In the genomic region with DNA sequence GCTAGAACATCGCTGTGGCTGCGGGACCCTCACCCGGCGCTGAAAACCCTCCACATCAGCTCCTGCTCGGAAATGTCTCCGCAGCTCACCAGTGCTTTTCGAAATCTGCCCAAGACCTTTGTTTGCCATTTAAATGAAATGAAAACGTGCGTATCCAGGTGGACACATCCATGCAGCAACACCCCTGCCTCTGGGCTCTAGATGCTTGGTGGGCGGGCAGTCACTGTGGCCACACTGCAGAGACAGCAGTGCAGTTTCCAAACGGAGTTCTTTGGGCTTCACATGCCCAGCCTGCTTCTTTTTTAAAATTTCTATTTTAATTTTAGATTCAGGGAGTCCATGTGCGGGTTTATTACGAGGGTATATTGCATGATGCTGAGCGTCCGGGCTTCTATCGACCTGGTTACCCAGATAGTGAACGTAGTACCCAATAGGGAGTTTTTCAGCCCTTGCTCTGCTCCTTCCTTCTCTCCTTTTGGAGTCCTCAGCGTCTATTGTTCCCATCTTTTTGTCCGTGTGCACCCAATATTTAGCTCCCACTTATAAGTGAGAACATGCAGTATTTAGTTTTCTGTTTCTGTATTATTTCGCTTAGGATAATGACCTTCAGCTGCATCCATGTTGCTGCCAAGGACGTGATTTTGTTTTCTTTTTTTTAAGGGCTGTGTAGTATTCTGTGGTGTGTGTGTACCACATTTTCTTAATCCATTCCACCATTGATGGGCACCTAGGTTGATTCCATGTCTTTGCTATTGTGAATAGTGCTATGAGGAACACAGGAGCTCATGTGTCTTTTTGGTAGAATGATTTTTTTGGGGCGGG, we compare ENCODE assay signal across 10 cellular contexts. TPM values are rescaled to one million over a fixed set of nuclear protein-coding genes. Genes with fewer than 3 reads are reported as not detected.
DNase-seq lines count a peak whose midpoint lies in the region; ATAC-seq, FAIRE-seq and TF ChIP-seq lines count a peak whose summit lies in the region.
"Had no signal": no experiment of that assay in that cellular context is flagged by ENCODE, and none has a peak within 500 bp of the region (broad histone marks: within the 10 kb centered on the region; RNA-seq: fewer than 3 reads in every experiment).

No MANE protein-coding gene starts in this region.

- H3K27ac Mint-ChIP-seq in natural killer cell (no peak overlapping the region), mesothelial cell of epicardium (peak overlapping the region; percentile 75)
- H3K27ac Mint-ChIP-seq in natural killer cell treated with Interleukin-12 subunit alpha and Interleukin-12 subunit beta and Interleukin-15 and Interleukin-18, amount 100 ng/mL, for 72 hours, result no peak overlapping the region
- no peak overlapping the region for H3K27ac Mint-ChIP-seq in activated naive CD4-positive, alpha-beta T cell treated with anti-CD3 and anti-CD28 coated beads for 36 hours

- H3K9me3 Mint-ChIP-seq in natural killer cell (no peaks in the 10 kb centered on the region), mesothelial cell of epicardium (no peaks in the 10 kb centered on the region)
- H3K9me3 Mint-ChIP-seq in natural killer cell treated with Interleukin-12 subunit alpha and Interleukin-12 subunit beta and Interleukin-15 and Interleukin-18, amount 100 ng/mL, for 72 hours, result no peaks in the 10 kb centered on the region
- H3K9me3 Mint-ChIP-seq in activated naive CD4-positive, alpha-beta T cell treated with anti-CD3 and anti-CD28 coated beads for 36 hours, result no peaks in the 10 kb centered on the region

- peaks cover 82 to 83% of the 10 kb centered on the region in 2 donors for H3K27me3 Mint-ChIP-seq in natural killer cell (ENCODE audit: low read depth in 2 of 2)
- H3K27me3 Mint-ChIP-seq in natural killer cell treated with Interleukin-12 subunit alpha and Interleukin-12 subunit beta and Interleukin-15 and Interleukin-18, amount 100 ng/mL, for 72 hours, result peaks cover 57 to 82% of the 10 kb centered on the region in 2 donors
- H3K27me3 Mint-ChIP-seq in mesothelial cell of epicardium (ENCODE audit: low read depth), result peaks cover 48% of the 10 kb centered on the region
- peaks cover 70% of the 10 kb centered on the region for H3K27me3 Mint-ChIP-seq in activated naive CD4-positive, alpha-beta T cell treated with anti-CD3 and anti-CD28 coated beads for 36 hours (ENCODE audit: low read depth)

- peaks cover 0 to 2% of the 10 kb centered on the region in 2 donors for H3K27me3 ChIP-seq in aorta (ENCODE audit: control insufficient read depth in 1 of 2, insufficient read depth in 2 of 2, low read length in 1 of 2)

- peak overlapping the region; percentile 9 to 29 for H3K4me3 ChIP-seq in aorta (ENCODE audit: low read length in 2 of 2)

- H3K4me1 Mint-ChIP-seq in natural killer cell (peaks cover 32 to 49% of the 10 kb centered on the region in 2 donors), mesothelial cell of epicardium (peaks cover 48% of the 10 kb centered on the region)
- peaks cover 24 to 29% of the 10 kb centered on the region in 2 donors for H3K4me1 Mint-ChIP-seq in natural killer cell treated with Interleukin-12 subunit alpha and Interleukin-12 subunit beta and Interleukin-15 and Interleukin-18, amount 100 ng/mL, for 72 hours (ENCODE audit: low read depth in 2 of 2)
- H3K4me1 Mint-ChIP-seq in activated naive CD4-positive, alpha-beta T cell treated with anti-CD3 and anti-CD28 coated beads for 36 hours (ENCODE audit: low read depth), result peaks cover 38% of the 10 kb centered on the region

- no peaks in the 10 kb centered on the region for H3K9me3 ChIP-seq in aorta (ENCODE audit: control insufficient read depth, low read length)

- H3K27ac ChIP-seq in caudate nucleus (ENCODE audit: low read depth, low read length) (peak overlapping the region; percentile 91), aorta (ENCODE audit: low read depth in 1 of 2, low read length in 2 of 2) (no peak overlapping the region)
- H3K27ac ChIP-seq: HL-60 had no signal

- 14 to 16% methylated on average over 22 of the region's 22 CpGs for WGBS in aorta, 2 donors

- no peaks in the 10 kb centered on the region for H3K4me1 ChIP-seq in aorta (ENCODE audit: control insufficient read depth in 1 of 2, insufficient read depth in 2 of 2, low read length in 2 of 2)

- FAIRE-seq in HTR-8/SVneo (lab: Jason Lieb, UNC), result no peak

- H3K4me3 Mint-ChIP-seq in natural killer cell (peak overlapping the region; percentile 31), mesothelial cell of epicardium (peak overlapping the region; percentile 84)
- H3K4me3 Mint-ChIP-seq in natural killer cell treated with Interleukin-12 subunit alpha and Interleukin-12 subunit beta and Interleukin-15 and Interleukin-18, amount 100 ng/mL, for 72 hours, result no peak overlapping the region
- H3K4me3 Mint-ChIP-seq in activated naive CD4-positive, alpha-beta T cell treated with anti-CD3 and anti-CD28 coated beads for 36 hours, result no peak overlapping the region

- CTCF ChIA-PET in activated naive CD4-positive, alpha-beta T cell treated with anti-CD3 and anti-CD28 coated beads for 36 hours (lab: Charles Lee), result interaction anchor here (3.3 kb wide), 1 partner anchor 19 kb away, joined by 20 read pairs; no protein-coding TSS in a partner anchor

- ATAC-seq in natural killer cell (no peak), aorta (ENCODE audit: low FRiP score) (no peak)
- ATAC-seq in natural killer cell treated with Interleukin-12 subunit alpha and Interleukin-12 subunit beta and Interleukin-15 and Interleukin-18, amount 100 ng/mL, for 72 hours, result no peak

- TF ChIP-seq CTCF in natural killer cell (IDR thresholded peaks at IDR 0.05) (no peak), mesothelial cell of epicardium (IDR thresholded peaks at IDR 0.05; ENCODE audit: unreplicated experiment) (no peak)

- H3K36me3 Mint-ChIP-seq in natural killer cell (no peaks in the 10 kb centered on the region), mesothelial cell of epicardium (no peaks in the 10 kb centered on the region)
- no peaks in the 10 kb centered on the region for H3K36me3 Mint-ChIP-seq in natural killer cell treated with Interleukin-12 subunit alpha and Interleukin-12 subunit beta and Interleukin-15 and Interleukin-18, amount 100 ng/mL, for 72 hours
- H3K36me3 Mint-ChIP-seq in activated naive CD4-positive, alpha-beta T cell treated with anti-CD3 and anti-CD28 coated beads for 36 hours (ENCODE audit: low read depth), result no peaks in the 10 kb centered on the region

- DNase-seq in natural killer cell (no peak), caudate nucleus (lab: John Stamatoyannopoulos, UW) (peak in 6 of 61 donors; percentile 51 to 68 (median 55)), mesothelial cell of epicardium (ENCODE audit: low spot score in 2 of 2, unreplicated experiment in 2 of 2) (no peak), aorta (no peak), DMS114 treated with DMSO at 0.1 percent for 48 hours (lab: John Stamatoyannopoulos, UW; ENCODE audit: unreplicated experiment) (no peak), HTR-8/SVneo (ENCODE audit: insufficient read length, low spot score) (no peak)
- no peak for DNase-seq in natural killer cell treated with Interleukin-12 subunit alpha and Interleukin-12 subunit beta and Interleukin-15 and Interleukin-18, amount 100 ng/mL, for 72 hours (ENCODE audit: low spot score)
- no peak for DNase-seq in activated naive CD4-positive, alpha-beta T cell treated with anti-CD3 and anti-CD28 coated beads for 36 hours
- DNase-seq: GF-D8 had no signal

- intact Hi-C loops in natural killer cell (cut with micrococcal nuclease), result no loop called here
- intact Hi-C loops in aorta (cut with DNase I), result loop anchor here (5.0 kb wide), 2 partner anchors 70 to 75 kb away; a partner anchor contains a TSS
- intact Hi-C loops in activated naive CD4-positive, alpha-beta T cell treated with anti-CD3 and anti-CD28 coated beads for 36 hours (cut with micrococcal nuclease), result no loop called here

- H3K36me3 ChIP-seq in aorta (ENCODE audit: control insufficient read depth in 1 of 2, insufficient read depth in 2 of 2, low read length in 1 of 2), result no peaks in the 10 kb centered on the region

RNA-seq across cellular contexts. Expression of a gene that starts 4.8 kb away (rescaled TPM):
- total RNA-seq in natural killer cell, result under 1 TPM in 2 of 3 donors, not detected in 1; 0.66 to 0.75 TPM
- total RNA-seq in natural killer cell treated with Interleukin-12 subunit alpha and Interleukin-12 subunit beta and Interleukin-15 and Interleukin-18, amount 100 ng/mL, for 72 hours, result not detected
- total RNA-seq in mesothelial cell of epicardium, result 110 to 121 TPM (median 114 TPM) in 3 replicates
- total RNA-seq in aorta, result 1 to 10 TPM; 5.6 to 6.3 TPM
- polyA plus RNA-seq in aorta, result 1 to 10 TPM; 2.8 to 4.3 TPM
- under 1 TPM in 1 of 2 experiments, not detected in 1; 0.12 TPM for total RNA-seq in activated naive CD4-positive, alpha-beta T cell treated with anti-CD3 and anti-CD28 coated beads for 36 hours

RNA-seq across cellular contexts. Expression of a gene that starts 26.5 kb away (rescaled TPM):
- total RNA-seq in natural killer cell (10 to 100 TPM in 2 of 3 donors, 1 to 10 TPM in 1; 8.3 to 15.3 (median 11.3) TPM), mesothelial cell of epicardium (26.1 to 27.8 TPM (median 26.6 TPM) in 3 replicates), aorta (10 to 100 TPM; 12.0 to 24.3 TPM)
- total RNA-seq in natural killer cell treated with Interleukin-12 subunit alpha and Interleukin-12 subunit beta and Interleukin-15 and Interleukin-18, amount 100 ng/mL, for 72 hours, result 10 to 100 TPM; 16.4 to 25.2 TPM
- 10 to 100 TPM; 27.7 to 38.2 TPM for polyA plus RNA-seq in aorta
- total RNA-seq in activated naive CD4-positive, alpha-beta T cell treated with anti-CD3 and anti-CD28 coated beads for 36 hours, result 10 to 100 TPM; 23.9 to 26.2 TPM

Comparison
In these comparisons a context has a peak if more than half of its experiments do, and no peak if none do; other contexts are left out.
1. H3K4me3 Mint-ChIP-seq: peak in natural killer cell (single experiment) and mesothelial cell of epicardium (single experiment); none in natural killer cell treated with Interleukin-12 subunit alpha and Interleukin-12 subunit beta and Interleukin-15 and Interleukin-18, amount 100 ng/mL, for 72 hours (single experiment) and activated naive CD4-positive, alpha-beta T cell treated with anti-CD3 and anti-CD28 coated beads for 36 hours (single experiment).
2. RNA of a gene that starts 4.8 kb away (total RNA-seq): 110 to 121 TPM in mesothelial cell of epicardium; 5.6 to 6.3 TPM in aorta, 0.66 to 0.75 TPM in natural killer cell, 0.12 TPM in activated naive CD4-positive, alpha-beta T cell treated with anti-CD3 and anti-CD28 coated beads for 36 hours and not detected in natural killer cell treated with Interleukin-12 subunit alpha and Interleukin-12 subunit beta and Interleukin-15 and Interleukin-18, amount 100 ng/mL, for 72 hours; every median in the first group is over 10 times any median in the second.
3. intact Hi-C loops: an anchor here in aorta (5.0 kb wide); none called in natural killer cell and activated naive CD4-positive, alpha-beta T cell treated with anti-CD3 and anti-CD28 coated beads for 36 hours.